ENCODE assay signal across 27 cellular contexts in the genomic region with DNA sequence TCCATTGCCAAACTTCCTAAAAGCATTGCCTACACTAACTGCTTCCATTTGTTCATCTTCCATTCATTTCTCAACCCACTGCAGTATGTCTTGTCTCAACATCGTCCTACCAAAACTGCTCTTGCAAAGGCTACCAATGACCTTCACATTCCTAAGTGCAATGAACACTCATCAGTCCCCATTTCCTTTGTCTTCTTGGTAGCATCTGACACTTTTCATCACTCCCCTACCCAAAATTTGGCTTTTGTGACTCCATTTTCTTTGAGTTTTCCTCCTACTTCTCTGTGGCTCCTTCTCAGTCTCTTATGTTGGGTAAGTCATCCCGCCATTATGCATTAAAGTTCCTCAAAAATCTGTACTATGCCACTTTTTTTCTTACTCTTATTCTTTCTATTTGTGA.
DNase-seq lines count a peak whose midpoint lies in the region; ATAC-seq, FAIRE-seq and TF ChIP-seq lines count a peak whose summit lies in the region.
"Had no signal": no experiment of that assay in that cellular context is flagged by ENCODE, and none has a peak within 500 bp of the region (broad histone marks: within the 10 kb centered on the region; RNA-seq: fewer than 3 reads in every experiment).

No MANE protein-coding gene starts in this region.

- H3K9me3 ChIP-seq in heart right ventricle (peaks cover 0 to 4% (median 0%) of the 10 kb centered on the region in 11 donors), K562 (replicated peaks; ENCODE audit: control insufficient read depth, insufficient read depth, low read depth, low read length) (peaks cover 3% of the 10 kb centered on the region; the same call in 1 of the 2 replicates), hepatocyte (ENCODE audit: low read depth) (no peaks in the 10 kb centered on the region), transverse colon (no peaks in the 10 kb centered on the region), mammary epithelial cell (replicated peaks; ENCODE audit: insufficient read depth, low read length) (peaks cover 6% of the 10 kb centered on the region)

- WGBS in heart right ventricle, 2 donors = 88 to 89% methylated on average over 2 of the region's 2 CpGs
- 22% methylated on average over 2 of the region's 2 CpGs for WGBS in K562 (ENCODE audit: insufficient coverage, low coverage, missing lambda C conversion rate)
- WGBS in hepatocyte (ENCODE audit: low lambda C conversion rate, missing lambda C conversion rate) = 100% methylated on average over 2 of the region's 2 CpGs
- 78 to 93% methylated on average over 1 to 2 of the region's 2 CpGs for WGBS in transverse colon (ENCODE audit: low coverage in 1 of 2), 2 donors
- WGBS in mammary epithelial cell (ENCODE audit: low coverage, missing lambda C conversion rate) = 100% methylated on average over 2 of the region's 2 CpGs

- no peak for FAIRE-seq in K562 (lab: Jason Lieb, UNC)
- FAIRE-seq: GM19239 had no signal

- TF ChIP-seq EP300 in K562 (IDR thresholded peaks at IDR 0.05; ENCODE audit: low read length) (no peak), transverse colon (IDR thresholded peaks at IDR 0.05; ENCODE audit: low read depth) (no peak)

- H3K79me2 ChIP-seq in K562 (ENCODE audit: control insufficient read depth, insufficient read depth, low read length) (no peaks in the 10 kb centered on the region), hepatocyte (no peaks in the 10 kb centered on the region), mammary epithelial cell (ENCODE audit: insufficient read depth, low read length) (no peaks in the 10 kb centered on the region)

- intact Hi-C loops in left ventricle myocardium superior (cut with micrococcal nuclease) = no loop called here
- intact Hi-C loops in heart right ventricle (cut with DNase I) = no loop called here
- intact Hi-C loops in K562 (cut with micrococcal nuclease) = no loop called here
- intact Hi-C loops in transverse colon (cut with DNase I; ENCODE audit: low total_unique reads) = no loop called here
- intact Hi-C loops in mammary epithelial cell (cut with micrococcal nuclease) = no loop called here

- peak overlapping the region in 2 of 10 donors; percentile 1 to 13 for H3K27ac ChIP-seq in heart right ventricle
- H3K27ac ChIP-seq in K562 (ENCODE audit: extremely low read depth, low read depth, low read length) = no peak overlapping the region
- peak overlapping the region; percentile 93 for H3K27ac ChIP-seq in hepatocyte
- H3K27ac ChIP-seq in transverse colon = peak overlapping the region; percentile 75 to 81 (median 78)
- H3K27ac ChIP-seq in mammary epithelial cell (ENCODE audit: insufficient read depth, low read depth, low read length) = no peak overlapping the region
- H3K27ac ChIP-seq: BLaER1, HL-60, RWPE1 had no signal

- H4K20me1 ChIP-seq in K562 (replicated peaks; ENCODE audit: control insufficient read depth, insufficient read depth, low read length) = no peaks in the 10 kb centered on the region
- no peaks in the 10 kb centered on the region for H4K20me1 ChIP-seq in hepatocyte (ENCODE audit: insufficient read depth, poor library complexity, severe bottlenecking)
- H4K20me1 ChIP-seq in mammary epithelial cell (ENCODE audit: insufficient read depth, low read length) = no peaks in the 10 kb centered on the region
- H4K20me1 ChIP-seq: BLaER1 had no signal

- in situ Hi-C loops in K562 (cut with MboI) = no loop called here
- in situ Hi-C loops in transverse colon (cut with MboI; ENCODE audit: low pct_ligation_motif_present in 1 of 4, low pct_unique_long_range_greater_than_20kb in 1 of 4, low sequenced_read_pairs in 3 of 4) = no loop called here
- in situ Hi-C loops in G401 (cut with HindIII; ENCODE audit: low sequenced_read_pairs) = no loop called here
- in situ Hi-C loops in mammary epithelial cell (cut with MboI; ENCODE audit: low sequenced_read_pairs in 2 of 2) = no loop called here

- ATAC-seq in left ventricle myocardium superior (peak; percentile 18), heart right ventricle (no peak), K562 (no peak), HG02678 (IDR thresholded peaks at IDR 0.05; ENCODE audit: unreplicated experiment) (no peak)
- ATAC-seq: HCT116 had no signal

- DNase-seq in left ventricle myocardium superior (no peak), heart right ventricle (no peak), K562 (ENCODE audit: extremely low read depth in 1 of 4, low spot score in 3 of 4) (no peak), hepatocyte (ENCODE audit: low spot score) (no peak), transverse colon (no peak), G401 (ENCODE audit: low spot score) (no peak), mammary epithelial cell (no peak)
- DNase-seq: 8988T; CD4-positive, CD25-positive, alpha-beta regulatory T cell; DMS153; DND-41; Kasumi-1; NCI-H1105; NCI-H1436 treated with DMSO at 0.1 percent for 48 hours; NCI-H187 treated with DMSO at 0.1 percent for 48 hours; NCI-H2171 treated with DMSO at 0.1 percent for 48 hours; NCI-H524 treated with DMSO at 0.1 percent for 48 hours; NCI-H82; NK-92 treated with Interleukin-12 subunit alpha and Interleukin-12 subunit beta, amount 100 ng/mL, for 24 hours; PC-9; SHP77 had no signal

- no TSS peak for BruUV-seq in K562 (replicated peaks; lab: Mats Ljungman, UMichigan)
- no TSS peak for BruUV-seq in mammary epithelial cell (replicated peaks; lab: Mats Ljungman, UMichigan)

- POLR2A ChIA-PET in K562 (lab: Yijun Ruan, JAX) = no interaction called here

- TF ChIP-seq CTCF in heart right ventricle (IDR thresholded peaks at IDR 0.05) (no peak), K562 (IDR thresholded peaks at IDR 0.05 in 2 of 3, conservative IDR thresholded peaks at IDR 0.05 in 1 of 3; ENCODE audit: insufficient read depth in 2 of 3, low read depth in 1 of 3, low read length in 3 of 3) (no peak), hepatocyte (IDR thresholded peaks at IDR 0.05; ENCODE audit: poor library complexity) (no peak), transverse colon (IDR thresholded peaks at IDR 0.05) (no peak), mammary epithelial cell (conservative IDR thresholded peaks at IDR 0.05 in 1 of 2, IDR thresholded peaks at IDR 0.05 in 1 of 2; ENCODE audit: extremely low read depth in 1 of 2, insufficient read depth in 1 of 2, low read depth in 1 of 2, low read length in 2 of 2) (no peak)

- H3K4me1 ChIP-seq in heart right ventricle = peaks cover 0 to 29% (median 16%) of the 10 kb centered on the region in 9 donors
- H3K4me1 ChIP-seq in K562 (replicated peaks in 1 of 2; ENCODE audit: control insufficient read depth in 2 of 2, insufficient read depth in 2 of 2, low read length in 2 of 2) = peaks cover 0 to 12% of the 10 kb centered on the region in 2 experiments; a peak in 2 of 5 replicates
- H3K4me1 ChIP-seq in hepatocyte (ENCODE audit: insufficient read depth) = peaks cover 43% of the 10 kb centered on the region
- peaks cover 0 to 56% (median 34%) of the 10 kb centered on the region in 4 donors for H3K4me1 ChIP-seq in transverse colon
- peaks cover 29% of the 10 kb centered on the region for H3K4me1 ChIP-seq in mammary epithelial cell (ENCODE audit: insufficient read depth, low read length)
- H3K4me1 ChIP-seq: BLaER1 had no signal

- H3K27me3 ChIP-seq in heart right ventricle (no peaks in the 10 kb centered on the region), K562 (ENCODE audit: control insufficient read depth in 2 of 2, insufficient read depth in 2 of 2, low read length in 2 of 2) (no peaks in the 10 kb centered on the region), hepatocyte (no peaks in the 10 kb centered on the region), transverse colon (no peaks in the 10 kb centered on the region), mammary epithelial cell (ENCODE audit: insufficient read depth, low read length) (no peaks in the 10 kb centered on the region)
- H3K27me3 ChIP-seq: BLaER1 had no signal

- CTCF ChIA-PET in K562 (lab: Yijun Ruan, JAX; ENCODE audit: low intra/inter-chr PET ratio) (no interaction called here), mammary epithelial cell (lab: Charles Lee; ENCODE audit: low non-redundant PET) (no interaction called here)

- H3K4me2 ChIP-seq in K562 (ENCODE audit: insufficient read depth, low read length) = no peak overlapping the region
- no peak overlapping the region for H3K4me2 ChIP-seq in hepatocyte
- no peak overlapping the region for H3K4me2 ChIP-seq in mammary epithelial cell (ENCODE audit: insufficient read depth, low read depth, low read length)
- H3K4me2 ChIP-seq: BLaER1 had no signal

- dilution Hi-C loops in mammary epithelial cell (cut with HindIII; ENCODE audit: low sequenced_read_pairs) = no loop called here

- H3K36me3 ChIP-seq in heart right ventricle (peaks cover 0 to 15% (median 0%) of the 10 kb centered on the region in 9 donors), K562 (ENCODE audit: control insufficient read depth, insufficient read depth, low read length) (no peaks in the 10 kb centered on the region), hepatocyte (replicated peaks; ENCODE audit: insufficient read depth, low read depth) (no peaks in the 10 kb centered on the region), transverse colon (no peaks in the 10 kb centered on the region), mammary epithelial cell (ENCODE audit: insufficient read depth, low read length) (no peaks in the 10 kb centered on the region)
- H3K36me3 ChIP-seq: BLaER1 had no signal

- TF ChIP-seq POLR2A in K562 (conservative IDR thresholded peaks at IDR 0.05) (no peak), transverse colon (IDR thresholded peaks at IDR 0.05) (no peak)

- H3K9me1 ChIP-seq in K562 (ENCODE audit: control insufficient read depth, insufficient read depth, low read length) = no peaks in the 10 kb centered on the region

- TF ChIP-seq RAD21 in K562 (CRISPR knock-in tag; conservative IDR thresholded peaks at IDR 0.05 in 1 of 2, IDR thresholded peaks at IDR 0.05 in 1 of 2) = no peak

- H3K9ac ChIP-seq in K562 (ENCODE audit: insufficient read depth in 1 of 2, low read depth in 2 of 2, low read length in 2 of 2) (no peak overlapping the region), mammary epithelial cell (ENCODE audit: insufficient read depth, low read length) (no peak overlapping the region)
- H3K9ac ChIP-seq: BLaER1 had no signal

- H3K9me2 ChIP-seq in hepatocyte (replicated peaks; ENCODE audit: insufficient read depth) = no peaks in the 10 kb centered on the region

- H3K4me3 ChIP-seq in heart right ventricle (no peak overlapping the region), K562 (no peak overlapping the region), hepatocyte (no peak overlapping the region), transverse colon (no peak overlapping the region), mammary epithelial cell (replicated peaks in 1 of 3; ENCODE audit: insufficient read depth in 1 of 3, low read depth in 2 of 3, low read length in 3 of 3) (no peak overlapping the region)
- H3K4me3 ChIP-seq: BLaER1, PC-9 had no signal

- no peak overlapping the region for H2AFZ ChIP-seq in K562 (ENCODE audit: low read depth, low read length)
- H2AFZ ChIP-seq in hepatocyte = no peak overlapping the region
- H2AFZ ChIP-seq in mammary epithelial cell (ENCODE audit: low read depth, low read length) = no peak overlapping the region
- H2AFZ ChIP-seq: PC-9 had no signal

TF ChIP-seq in K562, 482 proteins besides CTCF, POLR2A, EP300 and RAD21:
- no peak for TF ChIP-seq KDM1A (IDR thresholded peaks at IDR 0.05)
- 0 out of 2 replicates have a peak, but pooled peaks have one; percentile 29 for TF ChIP-seq EHMT2 (IDR thresholded peaks at IDR 0.05)
TF ChIP-seq in K562: peak in this region for 1.

Comparison
In these comparisons a context has a peak if more than half of its experiments do, and no peak if none do; other contexts are left out.
1. H3K27ac ChIP-seq: peak in hepatocyte (single experiment) and transverse colon (4 of 4); none in K562 (single experiment) and mammary epithelial cell (single experiment).